Comparison of ENCODE assay signal across 26 cellular contexts in genomic region chr16:19933740-19934139, GRCh38. TPM values are rescaled to one million over a fixed set of nuclear protein-coding genes. Genes with fewer than 3 reads are reported as not detected.
"Had no signal": no experiment of that assay in that cellular context is flagged by ENCODE, and none has a peak within 500 bp of the region (broad histone marks: within the 10 kb centered on the region; RNA-seq: fewer than 3 reads in every experiment).

No MANE protein-coding gene starts in this region.

- H3K36me3 ChIP-seq: ascending aorta, Peyer's patch had no signal

- H3K9me3 ChIP-seq: ascending aorta, body of pancreas, Peyer's patch had no signal

- H3K27me3 Mint-ChIP-seq: activated CD8-positive, alpha-beta T cell treated with anti-CD3 and anti-CD28 coated beads for 36 hours had no signal

- H3K27me3 ChIP-seq: ascending aorta, body of pancreas, Peyer's patch had no signal

- FAIRE-seq: bronchial epithelial cell had no signal

- H3K27ac Mint-ChIP-seq: activated CD8-positive, alpha-beta T cell treated with anti-CD3 and anti-CD28 coated beads for 36 hours; activated naive CD4-positive, alpha-beta T cell treated with anti-CD3 and anti-CD28 coated beads, Interleukin-2, amount 10 ng/mL, durations not matched to agents 7 days and 5 days; activated T-cell treated with anti-CD3 and anti-CD28 coated beads, Interleukin-2, amount 50 U/mL, for 72 hours; activated T-helper 2 cell treated with anti-CD3 and anti-CD28 coated beads, Interferon-gamma antibody, Interleukin-2, Interleukin-4, amounts not matched to agents 10 μg/mL and 5 μg/mL and 100 μg/mL, durations not matched to agents 14 hours and 24 hours and 36 hours; T-helper 17 cell had no signal

- H3K4me3 Mint-ChIP-seq: activated CD8-positive, alpha-beta T cell treated with anti-CD3 and anti-CD28 coated beads for 36 hours; activated naive CD4-positive, alpha-beta T cell treated with anti-CD3 and anti-CD28 coated beads, Interleukin-2, amount 10 ng/mL, durations not matched to agents 7 days and 5 days; activated T-cell treated with anti-CD3 and anti-CD28 coated beads, Interleukin-2, amount 50 U/mL, for 72 hours; T-helper 17 cell had no signal

- H3K4me3 ChIP-seq: ascending aorta, body of pancreas, Peyer's patch had no signal

- H3K27ac ChIP-seq: ascending aorta, body of pancreas, Peyer's patch, RWPE1 had no signal

- DNase-seq: activated CD4-positive, alpha-beta T cell treated with anti-CD3 and anti-CD28 coated beads, Interleukin-2, amount 50 U/mL, for 1 hour; activated CD4-positive, CD25-positive, alpha-beta regulatory T cell; activated CD8-positive, alpha-beta memory T cell treated with anti-CD3 and anti-CD28 coated beads, Interleukin-2, amount 50 U/mL, for 4 hours; activated CD8-positive, alpha-beta T cell treated with anti-CD3 and anti-CD28 coated beads for 36 hours; activated gamma-delta T cell treated with Interleukin-2 at 50 U/mL for 16 hours; activated naive CD4-positive, alpha-beta T cell treated with anti-CD3 and anti-CD28 coated beads, Interleukin-2, amount 10 ng/mL, durations not matched to agents 7 days and 5 days; activated T-cell treated with anti-CD3 and anti-CD28 coated beads, Interleukin-2, amount 50 U/mL, for 72 hours; body of pancreas; central memory CD4-positive, alpha-beta T cell; Karpas-422; MM.1S; NCI-H1105; NCI-H1436; NCI-H1694 treated with DMSO at 0.1 percent for 48 hours; NCI-H2081; NCI-H510A treated with DMSO at 0.1 percent for 48 hours; NCI-H69; NK-92 treated with Interleukin-12 subunit alpha and Interleukin-12 subunit beta, amount 100 ng/mL, for 24 hours; Peyer's patch; SHP77; T-helper 17 cell; T-helper 9 cell had no signal

- H3K4me1 Mint-ChIP-seq: activated naive CD4-positive, alpha-beta T cell treated with anti-CD3 and anti-CD28 coated beads, Interleukin-2, amount 10 ng/mL, durations not matched to agents 7 days and 5 days; T-helper 17 cell had no signal

- H3K36me3 Mint-ChIP-seq: activated naive CD4-positive, alpha-beta T cell treated with anti-CD3 and anti-CD28 coated beads, Interleukin-2, amount 10 ng/mL, durations not matched to agents 7 days and 5 days had no signal

- H3K9me3 Mint-ChIP-seq: activated CD8-positive, alpha-beta T cell treated with anti-CD3 and anti-CD28 coated beads for 36 hours; activated naive CD4-positive, alpha-beta T cell treated with anti-CD3 and anti-CD28 coated beads, Interleukin-2, amount 10 ng/mL, durations not matched to agents 7 days and 5 days; activated T-helper 2 cell treated with anti-CD3 and anti-CD28 coated beads, Interferon-gamma antibody, Interleukin-2, Interleukin-4, amounts not matched to agents 10 μg/mL and 5 μg/mL and 100 μg/mL, durations not matched to agents 14 hours and 24 hours and 36 hours had no signal

- ATAC-seq: activated CD8-positive, alpha-beta T cell treated with anti-CD3 and anti-CD28 coated beads for 36 hours; activated T-cell treated with anti-CD3 and anti-CD28 coated beads, Interleukin-2, amount 50 U/mL, for 72 hours; body of pancreas; T-helper 17 cell had no signal

- H3K4me1 ChIP-seq: ascending aorta, body of pancreas, Peyer's patch had no signal

RNA-seq across cellular contexts. Expression of gene GPRC5B, which starts 49.1 kb away (rescaled TPM):
- total RNA-seq: activated CD8-positive, alpha-beta T cell treated with anti-CD3 and anti-CD28 coated beads for 36 hours; activated T-helper 2 cell treated with anti-CD3 and anti-CD28 coated beads, Interferon-gamma antibody, Interleukin-2, Interleukin-4, amounts not matched to agents 10 μg/mL and 5 μg/mL and 100 μg/mL, durations not matched to agents 14 hours and 24 hours and 36 hours had no signal
